Comparison of ENCODE assay signal across 23 cellular contexts in the genomic region with DNA sequence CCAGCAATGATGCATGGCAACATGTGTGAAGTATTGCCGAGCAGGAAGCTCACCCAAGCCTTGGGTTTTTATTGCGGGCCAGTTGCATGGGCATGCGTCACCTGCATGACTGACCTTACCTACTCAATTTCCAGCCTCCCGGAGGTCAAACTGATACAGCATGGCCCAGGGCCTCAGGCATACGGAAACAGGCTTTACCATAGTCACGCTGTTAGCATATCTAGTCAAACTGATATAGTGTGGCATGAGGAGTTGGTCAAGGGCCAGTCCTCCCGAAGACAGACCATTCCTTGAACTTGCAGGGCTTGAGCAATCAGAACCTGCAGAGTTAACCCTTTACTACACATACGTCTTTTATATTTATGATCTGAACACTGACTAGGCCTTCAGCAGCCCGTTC. TPM values are rescaled to one million over a fixed set of nuclear protein-coding genes. Genes with fewer than 3 reads are reported as not detected.
DNase-seq lines count a peak whose midpoint lies in the region; ATAC-seq and TF ChIP-seq lines count a peak whose summit lies in the region.
"Had no signal": no experiment of that assay in that cellular context is flagged by ENCODE, and none has a peak within 500 bp of the region (broad histone marks: within the 10 kb centered on the region; RNA-seq: fewer than 3 reads in every experiment).

No MANE protein-coding gene starts in this region.

- DNase-seq in SK-N-SH, result no peak
- peak; percentile 35 for DNase-seq in epithelial cell of esophagus (ENCODE audit: low read depth)
- DNase-seq in left kidney (ENCODE audit: low read depth, low spot score), result peak; percentile 13
- no peak for DNase-seq in hippocampal formation (lab: John Stamatoyannopoulos, UW)
- no peak for DNase-seq in T-helper 1 cell
- no peak for DNase-seq in globus pallidus (ENCODE audit: low spot score)
- DNase-seq: CD4-positive, CD25-positive, alpha-beta regulatory T cell; COR-L47; IMR-90; Karpas-422; MG63; NCI-H1048; NCI-H1436; NCI-H1930; NCI-H2171; NCI-H526; SHP77 had no signal

- H3K27me3 ChIP-seq in SK-N-SH (ENCODE audit: insufficient read depth) (no peaks in the 10 kb centered on the region), OCI-LY3 (ENCODE audit: low read depth, low read length) (no peaks in the 10 kb centered on the region)
- H3K27me3 ChIP-seq: MG63 had no signal

- TF ChIP-seq EP300 in SK-N-SH (IDR thresholded peaks at IDR 0.05; ENCODE audit: borderline replicate concordance in 1 of 2, low read depth in 1 of 2, low read length in 1 of 2), result no peak

- POLR2A ChIA-PET in SK-N-SH (lab: Yijun Ruan, JAX), result no interaction called here

- H3K36me3 ChIP-seq in SK-N-SH (replicated peaks in 1 of 2; ENCODE audit: control insufficient read depth in 1 of 2, insufficient read depth in 2 of 2, low read length in 1 of 2) (no peaks in the 10 kb centered on the region), OCI-LY3 (replicated peaks; ENCODE audit: low read depth, low read length) (no peaks in the 10 kb centered on the region)
- H3K36me3 ChIP-seq: MG63 had no signal

- H3K9me3 ChIP-seq in SK-N-SH (no peaks in the 10 kb centered on the region), OCI-LY3 (ENCODE audit: insufficient read depth, low read length) (no peaks in the 10 kb centered on the region)
- H3K9me3 ChIP-seq: MG63 had no signal

- H3K9me2 ChIP-seq in SK-N-SH, result no peaks in the 10 kb centered on the region

- H3K79me2 ChIP-seq in SK-N-SH (ENCODE audit: insufficient read depth) (no peaks in the 10 kb centered on the region), OCI-LY3 (ENCODE audit: low read length) (no peaks in the 10 kb centered on the region)

- H4K20me1 ChIP-seq in SK-N-SH (ENCODE audit: insufficient read depth) (no peaks in the 10 kb centered on the region), OCI-LY3 (ENCODE audit: insufficient read depth, low read length) (no peaks in the 10 kb centered on the region)

- TF ChIP-seq CTCF in SK-N-SH (IDR thresholded peaks at IDR 0.05) (no peak), OCI-LY3 (IDR thresholded peaks at IDR 0.05; ENCODE audit: low read depth, low read length) (no peak), epithelial cell of esophagus (IDR thresholded peaks at IDR 0.05; ENCODE audit: insufficient read depth, low read depth, low read length, missing control alignments) (no peak)

- H2AFZ ChIP-seq in SK-N-SH (ENCODE audit: low read depth) (no peak overlapping the region), OCI-LY3 (ENCODE audit: low read depth, low read length) (peak overlapping the region; percentile 12; the same call in 1 of the 2 replicates)

- H3K9ac ChIP-seq in SK-N-SH (no peak overlapping the region), OCI-LY3 (ENCODE audit: low read length) (peak overlapping the region; percentile 18; the same call in 1 of the 2 replicates)

- 0 out of 2 replicates have a peak overlapping the region, but pooled peaks have one; percentile 21 for H3K4me2 ChIP-seq in SK-N-SH
- peak overlapping the region; percentile 68 for H3K4me2 ChIP-seq in OCI-LY3 (ENCODE audit: low read length)

- CTCF ChIA-PET in SK-N-SH (lab: Yijun Ruan, JAX), result interaction anchor here (1.0 kb wide), 1 partner anchor 294 kb away, joined by 3 read pairs; no protein-coding TSS in a partner anchor

- peaks cover 4% of the 10 kb centered on the region for H3F3A ChIP-seq in SK-N-SH (replicated peaks; ENCODE audit: insufficient read depth)

- H3K4me3 ChIP-seq in SK-N-SH (ENCODE audit: low read depth in 2 of 2, low read length in 1 of 2), result no peak overlapping the region
- peak overlapping the region; percentile 27; the same call in 1 of the 2 replicates for H3K4me3 ChIP-seq in OCI-LY3 (ENCODE audit: low read length)
- H3K4me3 ChIP-seq in epithelial cell of esophagus (ENCODE audit: low read length), result no peak overlapping the region
- H3K4me3 ChIP-seq: MG63, SK-N-MC had no signal

- no peak overlapping the region for H3K27ac ChIP-seq in SK-N-SH (ENCODE audit: low read depth in 2 of 2, low read length in 1 of 2)
- peak overlapping the region; percentile 67 for H3K27ac ChIP-seq in OCI-LY3 (ENCODE audit: low read length)
- H3K27ac ChIP-seq: 22Rv1, HL-60, SK-N-MC had no signal

- no peak for ATAC-seq in SK-N-SH treated with all-trans-retinoic acid at 6 μM for 48 hours
- ATAC-seq: HCT116 had no signal

- H3K4me1 ChIP-seq in SK-N-SH (ENCODE audit: control insufficient read depth in 1 of 2, insufficient read depth in 2 of 2, low read depth in 1 of 2, low read length in 1 of 2) (no peaks in the 10 kb centered on the region), OCI-LY3 (ENCODE audit: low read length) (peaks cover 84% of the 10 kb centered on the region)

- TF ChIP-seq RAD21 in SK-N-SH (IDR thresholded peaks at IDR 0.05; ENCODE audit: low read length), result no peak

- 88% methylated on average over 7 of the region's 9 CpGs for WGBS in SK-N-SH (ENCODE audit: low lambda C conversion rate)

TF ChIP-seq in SK-N-SH, 30 proteins besides CTCF, POLR2A, EP300 and RAD21 (continues in another document):
- TF ChIP-seq NFIC (IDR thresholded peaks at IDR 0.05; ENCODE audit: borderline replicate concordance) (no peak), NRF1 (IDR thresholded peaks at IDR 0.05; ENCODE audit: low read depth, low read length) (no peak), SIN3A (IDR thresholded peaks at IDR 0.05; ENCODE audit: borderline replicate concordance, low read depth, low read length) (no peak)
- TF ChIP-seq, protein P1, sequence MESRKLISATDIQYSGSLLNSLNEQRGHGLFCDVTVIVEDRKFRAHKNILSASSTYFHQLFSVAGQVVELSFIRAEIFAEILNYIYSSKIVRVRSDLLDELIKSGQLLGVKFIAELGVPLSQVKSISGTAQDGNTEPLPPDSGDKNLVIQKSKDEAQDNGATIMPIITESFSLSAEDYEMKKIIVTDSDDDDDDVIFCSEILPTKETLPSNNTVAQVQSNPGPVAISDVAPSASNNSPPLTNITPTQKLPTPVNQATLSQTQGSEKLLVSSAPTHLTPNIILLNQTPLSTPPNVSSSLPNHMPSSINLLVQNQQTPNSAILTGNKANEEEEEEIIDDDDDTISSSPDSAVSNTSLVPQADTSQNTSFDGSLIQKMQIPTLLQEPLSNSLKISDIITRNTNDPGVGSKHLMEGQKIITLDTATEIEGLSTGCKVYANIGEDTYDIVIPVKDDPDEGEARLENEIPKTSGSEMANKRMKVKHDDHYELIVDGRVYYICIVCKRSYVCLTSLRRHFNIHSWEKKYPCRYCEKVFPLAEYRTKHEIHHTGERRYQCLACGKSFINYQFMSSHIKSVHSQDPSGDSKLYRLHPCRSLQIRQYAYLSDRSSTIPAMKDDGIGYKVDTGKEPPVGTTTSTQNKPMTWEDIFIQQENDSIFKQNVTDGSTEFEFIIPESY (IDR thresholded peaks at IDR 0.05; ENCODE audit: borderline replicate concordance, low read depth), result no peak
- TF ChIP-seq, protein P2, sequence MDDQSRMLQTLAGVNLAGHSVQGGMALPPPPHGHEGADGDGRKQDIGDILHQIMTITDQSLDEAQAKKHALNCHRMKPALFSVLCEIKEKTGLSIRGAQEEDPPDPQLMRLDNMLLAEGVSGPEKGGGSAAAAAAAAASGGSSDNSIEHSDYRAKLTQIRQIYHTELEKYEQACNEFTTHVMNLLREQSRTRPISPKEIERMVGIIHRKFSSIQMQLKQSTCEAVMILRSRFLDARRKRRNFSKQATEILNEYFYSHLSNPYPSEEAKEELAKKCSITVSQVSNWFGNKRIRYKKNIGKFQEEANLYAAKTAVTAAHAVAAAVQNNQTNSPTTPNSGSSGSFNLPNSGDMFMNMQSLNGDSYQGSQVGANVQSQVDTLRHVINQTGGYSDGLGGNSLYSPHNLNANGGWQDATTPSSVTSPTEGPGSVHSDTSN (IDR thresholded peaks at IDR 0.05), result no peak

TF ChIP-seq in SK-N-SH treated with all-trans-retinoic acid at 6 μM for 48 hours, 23 proteins besides CTCF, POLR2A, EP300 and RAD21 (continues in another document):
- no peak for TF ChIP-seq GLIS3 (CRISPR knock-in tag; IDR thresholded peaks at IDR 0.05)
- TF ChIP-seq, protein P3, sequence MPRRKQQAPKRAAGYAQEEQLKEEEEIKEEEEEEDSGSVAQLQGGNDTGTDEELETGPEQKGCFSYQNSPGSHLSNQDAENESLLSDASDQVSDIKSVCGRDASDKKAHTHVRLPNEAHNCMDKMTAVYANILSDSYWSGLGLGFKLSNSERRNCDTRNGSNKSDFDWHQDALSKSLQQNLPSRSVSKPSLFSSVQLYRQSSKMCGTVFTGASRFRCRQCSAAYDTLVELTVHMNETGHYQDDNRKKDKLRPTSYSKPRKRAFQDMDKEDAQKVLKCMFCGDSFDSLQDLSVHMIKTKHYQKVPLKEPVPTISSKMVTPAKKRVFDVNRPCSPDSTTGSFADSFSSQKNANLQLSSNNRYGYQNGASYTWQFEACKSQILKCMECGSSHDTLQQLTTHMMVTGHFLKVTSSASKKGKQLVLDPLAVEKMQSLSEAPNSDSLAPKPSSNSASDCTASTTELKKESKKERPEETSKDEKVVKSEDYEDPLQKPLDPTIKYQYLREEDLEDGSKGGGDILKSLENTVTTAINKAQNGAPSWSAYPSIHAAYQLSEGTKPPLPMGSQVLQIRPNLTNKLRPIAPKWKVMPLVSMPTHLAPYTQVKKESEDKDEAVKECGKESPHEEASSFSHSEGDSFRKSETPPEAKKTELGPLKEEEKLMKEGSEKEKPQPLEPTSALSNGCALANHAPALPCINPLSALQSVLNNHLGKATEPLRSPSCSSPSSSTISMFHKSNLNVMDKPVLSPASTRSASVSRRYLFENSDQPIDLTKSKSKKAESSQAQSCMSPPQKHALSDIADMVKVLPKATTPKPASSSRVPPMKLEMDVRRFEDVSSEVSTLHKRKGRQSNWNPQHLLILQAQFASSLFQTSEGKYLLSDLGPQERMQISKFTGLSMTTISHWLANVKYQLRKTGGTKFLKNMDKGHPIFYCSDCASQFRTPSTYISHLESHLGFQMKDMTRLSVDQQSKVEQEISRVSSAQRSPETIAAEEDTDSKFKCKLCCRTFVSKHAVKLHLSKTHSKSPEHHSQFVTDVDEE (CRISPR knock-in tag; IDR thresholded peaks at IDR 0.05), result no peak
- no peak for TF ChIP-seq ISL1 (CRISPR knock-in tag; IDR thresholded peaks at IDR 0.05)
- TF ChIP-seq ZFP3 (CRISPR knock-in tag; IDR thresholded peaks at IDR 0.05), result no peak
- TF ChIP-seq ESRRG (CRISPR knock-in tag; IDR thresholded peaks at IDR 0.05), result no peak
- TF ChIP-seq PPARA (CRISPR knock-in tag; IDR thresholded peaks at IDR 0.05; ENCODE audit: borderline replicate concordance), result no peak
- TF ChIP-seq ARNTL (CRISPR knock-in tag; IDR thresholded peaks at IDR 0.05; ENCODE audit: borderline replicate concordance, low read depth), result no peak

RNA-seq across cellular contexts. Expression of a gene that starts 6.4 kb away (rescaled TPM):
- 41.7 and 46.4 TPM in 2 replicates for polyA plus RNA-seq in SK-N-SH (2012; rRNA removed)
- polyA plus RNA-seq in SK-N-SH (2012; cell fraction: cytosol; rRNA removed), result 43.4 and 52.8 TPM in 2 replicates
- 35.8 and 43.2 TPM in 2 replicates for polyA plus RNA-seq in SK-N-SH (2012; cell fraction: nucleus; rRNA removed)

RNA-seq across cellular contexts. Expression of a gene that starts 21.9 kb away (rescaled TPM):
- 2.0 and 2.6 TPM in 2 replicates for polyA plus RNA-seq in SK-N-SH (2012; rRNA removed)
- 1.3 and 2.0 TPM in 2 replicates for polyA plus RNA-seq in SK-N-SH (2012; cell fraction: cytosol; rRNA removed)
- 2.8 and 4.2 TPM in 2 replicates for polyA plus RNA-seq in SK-N-SH (2012; cell fraction: nucleus; rRNA removed)

RNA-seq across cellular contexts. Expression of a gene that starts 22.9 kb away (rescaled TPM):
- 8.8 and 11.7 TPM in 2 replicates for polyA plus RNA-seq in SK-N-SH (2012; rRNA removed)
- 12.9 and 13.2 TPM in 2 replicates for polyA plus RNA-seq in SK-N-SH (2012; cell fraction: cytosol; rRNA removed)
- 4.2 and 9.6 TPM in 2 replicates for polyA plus RNA-seq in SK-N-SH (2012; cell fraction: nucleus; rRNA removed)

RNA-seq across cellular contexts. Expression of a gene that starts 36.2 kb away (rescaled TPM):
- polyA plus RNA-seq in SK-N-SH (2012; rRNA removed), result 0.10 and 0.13 TPM in 2 replicates
- 0.10 and 0.12 TPM in 2 replicates for polyA plus RNA-seq in SK-N-SH (2012; cell fraction: cytosol; rRNA removed)
- polyA plus RNA-seq in SK-N-SH (2012; cell fraction: nucleus; rRNA removed), result 0.04 and 0.05 TPM in 2 replicates

Comparison
In these comparisons a context has a peak if more than half of its experiments do, and no peak if none do; other contexts are left out.
1. DNase-seq: peak in epithelial cell of esophagus (single experiment) and left kidney (single experiment); none in SK-N-SH (single experiment), hippocampal formation (0 of 2), T-helper 1 cell (0 of 5) and globus pallidus (single experiment).